Comparison of ENCODE assay signal across 25 cellular contexts in genomic region chr13:94160875-94161274, GRCh38.
"Had no signal": no experiment of that assay in that cellular context is flagged by ENCODE, and none has a peak within 500 bp of the region (broad histone marks: within the 10 kb centered on the region; RNA-seq: fewer than 3 reads in every experiment).

No MANE protein-coding gene starts in this region.

- DNase-seq: activated CD4-positive, alpha-beta memory T cell treated with anti-CD3 and anti-CD28 coated beads for 36 hours; activated CD4-positive, alpha-beta T cell treated with anti-CD3 and anti-CD28 coated beads for 4 hours; activated CD4-positive, alpha-beta T cell treated with anti-CD3 and anti-CD28 coated beads, Interleukin-2, amount 50 U/mL, for 1 hour; activated CD8-positive, alpha-beta memory T cell treated with anti-CD3 and anti-CD28 coated beads, Interleukin-2, amount 50 U/mL, for 4 hours; activated gamma-delta T cell treated with Interleukin-2 at 50 U/mL for 16 hours; activated naive CD4-positive, alpha-beta T cell treated with anti-CD3 and anti-CD28 coated beads for 36 hours; activated T-cell treated with anti-CD3 and anti-CD28 coated beads for 4 hours; activated T-cell treated with anti-CD3 and anti-CD28 coated beads, Interleukin-2, amount 50 U/mL, for 4 hours; adrenal gland; body of pancreas; caudate nucleus; MM.1S; MV-4-11; NCI-H1092; NCI-H1694 treated with DMSO at 0.1 percent for 48 hours; NCI-H2029; NCI-H345; NCI-H524 treated with DMSO at 0.1 percent for 48 hours; SHP77; SJCRH30; SK-N-SH had no signal

- H3K4me3 ChIP-seq: adrenal gland, body of pancreas, breast epithelium, SJCRH30 had no signal

- ATAC-seq: activated CD4-positive, CD25-positive, alpha-beta regulatory T cell treated with anti-CD3 and anti-CD28 coated beads, Interleukin-2, amount 50 U/mL, for 24 hours; activated naive CD4-positive, alpha-beta T cell treated with anti-CD3 and anti-CD28 coated beads, Interleukin-2, amount 50 U/mL, for 72 hours; activated T-cell treated with anti-CD3 and anti-CD28 coated beads, Interleukin-2, amount 50 U/mL, for 4 hours; body of pancreas; WTC11 had no signal
